27 cellular contexts compared by ENCODE assay signal in genomic region chr2:200794143-200794542, GRCh38.
"Had no signal": no experiment of that assay in that cellular context is flagged by ENCODE, and none has a peak within 500 bp of the region (broad histone marks: within the 10 kb centered on the region; RNA-seq: fewer than 3 reads in every experiment).

No MANE protein-coding gene starts in this region.

- ATAC-seq: natural killer cell, pancreas had no signal

- H3K27ac ChIP-seq: hepatocyte, lower lobe of right lung, pancreas, prostate gland, skin epidermis, suprapubic skin, thoracic aorta, tibial artery, upper lobe of left lung, vagina had no signal

- H3K9me3 Mint-ChIP-seq: naive B cell; natural killer cell; nephron progenitor cell; stimulated activated naive CD8-positive, alpha-beta T cell treated with anti-CD3 and anti-CD28 coated beads, Interleukin-15, Interleukin-2, amounts not matched to agents 100 ng/mL and 50 ng/mL, for 24 hours had no signal

- H3K4me3 Mint-ChIP-seq: naive B cell; natural killer cell; nephron progenitor cell; stimulated activated naive CD8-positive, alpha-beta T cell treated with anti-CD3 and anti-CD28 coated beads, Interleukin-15, Interleukin-2, amounts not matched to agents 100 ng/mL and 50 ng/mL, for 24 hours had no signal

- H3K27me3 Mint-ChIP-seq: naive B cell; stimulated activated naive CD8-positive, alpha-beta T cell treated with anti-CD3 and anti-CD28 coated beads, Interleukin-15, Interleukin-2, amounts not matched to agents 100 ng/mL and 50 ng/mL, for 24 hours had no signal

- H3K36me3 Mint-ChIP-seq: naive B cell, natural killer cell had no signal

- H3K4me1 Mint-ChIP-seq: naive B cell, natural killer cell had no signal

- H3K79me2 ChIP-seq: hepatocyte had no signal

- H3K27me3 ChIP-seq: heart right ventricle, hepatocyte, pancreas, suprapubic skin, tibial artery, upper lobe of left lung, vagina had no signal

- H3K27ac Mint-ChIP-seq: naive B cell; natural killer cell; stimulated activated naive CD8-positive, alpha-beta T cell treated with anti-CD3 and anti-CD28 coated beads, Interleukin-15, Interleukin-2, amounts not matched to agents 100 ng/mL and 50 ng/mL, for 24 hours had no signal

- H3K4me3 ChIP-seq: heart right ventricle, hepatocyte, lower lobe of right lung, pancreas, prostate gland, skin epidermis, suprapubic skin, thoracic aorta, tibial artery, upper lobe of left lung, vagina had no signal

- DNase-seq: heart right ventricle; kidney glomerular epithelial cell; left cardiac atrium; lower lobe of right lung; mammary epithelial cell; mesenchymal stem cell; naive B cell; natural killer cell; nephron progenitor cell; pancreas; posterior cingulate gyrus; retina; right cardiac atrium; stimulated activated CD4-positive, alpha-beta T cell treated with anti-CD3 and anti-CD28 coated beads, Interleukin-12 subunit alpha, Interleukin-12 subunit beta, amount 100 ng/mL, for 4 hours; stimulated activated CD4-positive, alpha-beta T cell treated with anti-CD3 and anti-CD28 coated beads, Interleukin-15, amount 100 ng/mL, for 24 hours; stimulated activated CD4-positive, alpha-beta T cell treated with anti-CD3 and anti-CD28 coated beads, Interleukin-2, amount 100 ng/mL, for 24 hours; stimulated activated CD4-positive, alpha-beta T cell treated with anti-CD3 and anti-CD28 coated beads, Interleukin-4, amount 100 ng/mL, for 1 hour; stimulated activated naive CD4-positive, alpha-beta T cell; tibial artery; upper lobe of left lung had no signal

- H2AFZ ChIP-seq: hepatocyte had no signal

- H3K9me3 ChIP-seq: heart right ventricle, lower lobe of right lung, pancreas, prostate gland, suprapubic skin, thoracic aorta, tibial artery, upper lobe of left lung, vagina had no signal

- H3K36me3 ChIP-seq: heart right ventricle, lower lobe of right lung, pancreas, prostate gland, suprapubic skin, thoracic aorta, tibial artery, upper lobe of left lung, vagina had no signal

- H3K4me2 ChIP-seq: hepatocyte had no signal
